18 cellular contexts compared by ENCODE assay signal in the genomic region with DNA sequence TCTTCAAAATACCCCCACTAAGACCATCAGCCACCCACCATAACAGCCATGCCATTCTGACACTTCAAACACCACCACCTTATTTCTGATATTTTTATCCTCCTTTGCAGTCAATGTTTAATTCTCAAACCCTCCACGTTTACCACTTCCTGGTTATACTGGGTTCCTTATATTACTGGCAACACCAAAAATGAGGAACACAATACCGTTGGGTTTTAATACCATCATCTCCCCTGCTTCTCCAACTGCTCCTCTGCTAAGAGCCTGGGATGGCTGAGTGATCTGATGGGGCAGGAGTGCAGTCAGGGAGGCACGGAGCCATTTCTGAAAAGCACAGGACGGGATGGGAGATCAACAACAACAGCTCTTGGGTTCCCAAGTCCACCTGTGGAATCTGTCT.
"Had no signal": no experiment of that assay in that cellular context is flagged by ENCODE, and none has a peak within 500 bp of the region (broad histone marks: within the 10 kb centered on the region; RNA-seq: fewer than 3 reads in every experiment).

No MANE protein-coding gene starts in this region.

- H3K4me3 ChIP-seq: dorsolateral prefrontal cortex, hepatocyte, lung had no signal

- H3K9me3 Mint-ChIP-seq: activated naive CD8-positive, alpha-beta T cell treated with anti-CD3 and anti-CD28 coated beads, Interleukin-2, amount 10 ng/mL, durations not matched to agents 7 days and 5 days; natural killer cell; type B pancreatic cell had no signal

- H3K27me3 ChIP-seq: dorsolateral prefrontal cortex, foreskin keratinocyte, hepatocyte had no signal

- H3K27me3 Mint-ChIP-seq: activated CD4-positive, alpha-beta memory T cell treated with anti-CD3 and anti-CD28 coated beads for 36 hours; activated naive CD8-positive, alpha-beta T cell treated with anti-CD3 and anti-CD28 coated beads, Interleukin-2, amount 10 ng/mL, durations not matched to agents 7 days and 5 days; type B pancreatic cell had no signal

- H2AFZ ChIP-seq: hepatocyte, parathyroid adenoma had no signal

- ATAC-seq: foreskin keratinocyte, left lobe of liver, natural killer cell had no signal

- H3K36me3 Mint-ChIP-seq: natural killer cell, type B pancreatic cell had no signal

- H3K4me2 ChIP-seq: hepatocyte had no signal

- DNase-seq: activated CD4-positive, alpha-beta memory T cell treated with anti-CD3 and anti-CD28 coated beads for 36 hours; activated naive CD4-positive, alpha-beta T cell treated with Interleukin-2 at 50 U/mL for 16 hours; activated naive CD8-positive, alpha-beta T cell treated with anti-CD3 and anti-CD28 coated beads, Interleukin-2, amount 10 ng/mL, durations not matched to agents 7 days and 5 days; amygdala; dorsolateral prefrontal cortex; foreskin keratinocyte; islet precursor cell; natural killer cell; stimulated activated CD8-positive, alpha-beta memory T cell treated with anti-CD3 and anti-CD28 coated beads, Interleukin-4, amount 100 ng/mL, for 48 hours; stimulated activated naive CD4-positive, alpha-beta T cell treated with Interleukin-2 at 50 U/mL for 16 hours; T-helper 2 cell; WERI-Rb-1 had no signal

- H3K27ac Mint-ChIP-seq: activated CD4-positive, alpha-beta memory T cell treated with anti-CD3 and anti-CD28 coated beads for 36 hours; activated naive CD8-positive, alpha-beta T cell treated with anti-CD3 and anti-CD28 coated beads, Interleukin-2, amount 10 ng/mL, durations not matched to agents 7 days and 5 days; activated T-helper 2 cell treated with anti-CD3 and anti-CD28 coated beads, Interferon-gamma antibody, Interleukin-2, Interleukin-4, amounts not matched to agents 10 μg/mL and 5 μg/mL and 100 μg/mL, durations not matched to agents 14 hours and 24 hours and 36 hours; natural killer cell; type B pancreatic cell had no signal

- H3K79me2 ChIP-seq: hepatocyte, parathyroid adenoma had no signal

- H3K27ac ChIP-seq: dorsolateral prefrontal cortex, foreskin keratinocyte, hepatocyte, parathyroid adenoma, WERI-Rb-1 had no signal

- H3K4me1 ChIP-seq: foreskin keratinocyte, parathyroid adenoma had no signal

- H3K4me3 Mint-ChIP-seq: activated CD4-positive, alpha-beta memory T cell treated with anti-CD3 and anti-CD28 coated beads for 36 hours; activated naive CD8-positive, alpha-beta T cell treated with anti-CD3 and anti-CD28 coated beads, Interleukin-2, amount 10 ng/mL, durations not matched to agents 7 days and 5 days; natural killer cell; type B pancreatic cell had no signal

- H3K36me3 ChIP-seq: WERI-Rb-1 had no signal
